Comparison of ENCODE assay signal across 1 cellular context in genomic region chr6:116500969-116501433, GRCh38.
TF ChIP-seq lines count a peak whose summit lies in the region.

No MANE protein-coding gene starts in this region.

TF ChIP-seq in HEK293, 187 proteins besides CTCF, POLR2A, EP300 and RAD21 (continued from another document):
- TF ChIP-seq ZNF10 (tag by site-specific recombination; IDR thresholded peaks at IDR 0.05): no peak
- TF ChIP-seq ZXDB (tag by site-specific recombination; IDR thresholded peaks at IDR 0.05): no peak
- 0 out of 2 replicates have a peak, but pooled peaks have one; percentile 40 for TF ChIP-seq KLF10 (tag by site-specific recombination; IDR thresholded peaks at IDR 0.05)
- TF ChIP-seq HIC1 (tag by site-specific recombination; IDR thresholded peaks at IDR 0.05): no peak
- TF ChIP-seq ZBTB11 (tag by site-specific recombination; conservative IDR thresholded peaks at IDR 0.05; ENCODE audit: low read depth): no peak
- no peak for TF ChIP-seq ZNF341 (tag by site-specific recombination; IDR thresholded peaks at IDR 0.05; ENCODE audit: low read depth)
- TF ChIP-seq HOXA7 (CRISPR knock-in tag; IDR thresholded peaks at IDR 0.05; ENCODE audit: borderline replicate concordance): no peak
TF ChIP-seq in HEK293: peak in this region for 15.
